1 cellular context compared by ENCODE assay signal in genomic region chr19:39333507-39333906, GRCh38.
TF ChIP-seq lines count a peak whose summit lies in the region.

No MANE protein-coding gene starts in this region.

TF ChIP-seq in HepG2, 621 proteins besides CTCF, POLR2A, EP300 and RAD21:
- TF ChIP-seq ZNF629 (CRISPR knock-in tag; conservative IDR thresholded peaks at IDR 0.05) (peak; percentile 80), SNAPC5 (CRISPR knock-in tag; IDR thresholded peaks at IDR 0.05; ENCODE audit: borderline replicate concordance) (no peak)
